Comparison of ENCODE assay signal across 9 cellular contexts in the genomic region with DNA sequence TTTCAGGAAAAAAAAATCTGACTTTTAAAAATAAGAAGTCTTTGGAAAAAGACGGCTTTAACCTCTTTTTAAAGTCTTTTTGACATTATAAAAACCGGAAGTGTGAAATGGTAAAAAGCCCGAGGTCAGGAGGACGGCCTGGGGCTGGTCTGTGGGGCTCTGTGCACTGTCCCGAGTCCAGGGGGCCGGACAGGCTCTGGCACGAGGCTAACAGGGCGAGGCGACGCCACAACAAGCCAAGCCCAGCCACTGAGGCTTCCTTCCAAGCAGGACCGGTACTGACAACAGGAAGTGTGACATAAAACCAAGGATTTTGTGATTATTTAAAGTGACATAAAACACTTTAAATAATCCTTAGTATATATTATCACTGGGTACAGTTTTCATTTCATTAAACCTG. TPM values are rescaled to one million over a fixed set of nuclear protein-coding genes. Genes with fewer than 3 reads are reported as not detected.
DNase-seq lines count a peak whose midpoint lies in the region; ATAC-seq and TF ChIP-seq lines count a peak whose summit lies in the region.
"Had no signal": no experiment of that assay in that cellular context is flagged by ENCODE, and none has a peak within 500 bp of the region (broad histone marks: within the 10 kb centered on the region; RNA-seq: fewer than 3 reads in every experiment).

No MANE protein-coding gene starts in this region.

- H3K4me3 ChIP-seq in body of pancreas, result no peak overlapping the region

- peak; percentile 17 to 25 for DNase-seq in Kasumi-1 (lab: John Stamatoyannopoulos, UW)
- peak in 3 of 4 donors; percentile 35 to 51 (median 38) for DNase-seq in body of pancreas
- peak; percentile 75 for DNase-seq in hepatic stellate cell (ENCODE audit: low spot score)
- no peak for DNase-seq in stimulated activated naive CD8-positive, alpha-beta T cell treated with anti-CD3 and anti-CD28 coated beads, Interleukin-15, amount 100 ng/mL, for 72 hours
- no peak for DNase-seq in HPDE6-E6E7 (ENCODE audit: extremely low spot score)
- no peak for DNase-seq in NCI-H82 (lab: John Stamatoyannopoulos, UW)
- DNase-seq: head of caudate nucleus, NCI-H187 treated with DMSO at 0.1 percent for 48 hours had no signal

- no peak overlapping the region for H3K4me3 Mint-ChIP-seq in stimulated activated naive CD8-positive, alpha-beta T cell treated with anti-CD3 and anti-CD28 coated beads, Interleukin-15, amount 100 ng/mL, for 72 hours

- H3K36me3 ChIP-seq in body of pancreas (replicated peaks in 1 of 2; ENCODE audit: insufficient read depth in 1 of 2, low read depth in 2 of 2), result peaks cover 9 to 27% of the 10 kb centered on the region in 2 donors

- ATAC-seq in body of pancreas (no peak), GM18858 (IDR thresholded peaks at IDR 0.05; ENCODE audit: unreplicated experiment) (no peak)
- no peak for ATAC-seq in stimulated activated naive CD8-positive, alpha-beta T cell treated with anti-CD3 and anti-CD28 coated beads, Interleukin-15, amount 100 ng/mL, for 72 hours

- WGBS in body of pancreas, 2 donors, result 34 to 60% methylated on average over 11 of the region's 11 CpGs

- no peak for TF ChIP-seq CTCF in body of pancreas (IDR thresholded peaks at IDR 0.05)

- peaks cover 59% of the 10 kb centered on the region for H3K4me1 Mint-ChIP-seq in stimulated activated naive CD8-positive, alpha-beta T cell treated with anti-CD3 and anti-CD28 coated beads, Interleukin-15, amount 100 ng/mL, for 72 hours

- TF ChIP-seq POLR2A in body of pancreas (IDR thresholded peaks at IDR 0.05), result no peak

- intact Hi-C loops in body of pancreas (cut with DNase I), result no loop called here

- peak overlapping the region; percentile 70 to 93 for H3K27ac Mint-ChIP-seq in stimulated activated naive CD8-positive, alpha-beta T cell treated with anti-CD3 and anti-CD28 coated beads, Interleukin-15, amount 100 ng/mL, for 72 hours

- no peaks in the 10 kb centered on the region for H3K27me3 ChIP-seq in body of pancreas

- H3K27me3 Mint-ChIP-seq in stimulated activated naive CD8-positive, alpha-beta T cell treated with anti-CD3 and anti-CD28 coated beads, Interleukin-15, amount 100 ng/mL, for 72 hours, result no peaks in the 10 kb centered on the region

- peaks cover 20% of the 10 kb centered on the region for H3K4me1 ChIP-seq in body of pancreas

- H3K27ac ChIP-seq in body of pancreas, result peak overlapping the region in 2 of 4 donors; percentile 14 to 38

- H3K9me3 Mint-ChIP-seq in stimulated activated naive CD8-positive, alpha-beta T cell treated with anti-CD3 and anti-CD28 coated beads, Interleukin-15, amount 100 ng/mL, for 72 hours, result no peaks in the 10 kb centered on the region

- no peaks in the 10 kb centered on the region for H3K9me3 ChIP-seq in body of pancreas

RNA-seq across cellular contexts. Expression of gene BRD1, which starts 39.2 kb away (rescaled TPM):
- total RNA-seq in body of pancreas, result 10 to 100 TPM; 21.8 to 36.9 TPM

Comparison
In these comparisons a context has a peak if more than half of its experiments do, and no peak if none do; other contexts are left out.
1. DNase-seq: peak in Kasumi-1 (2 of 2), body of pancreas (3 of 4) and hepatic stellate cell (single experiment); none in stimulated activated naive CD8-positive, alpha-beta T cell treated with anti-CD3 and anti-CD28 coated beads, Interleukin-15, amount 100 ng/mL, for 72 hours (0 of 2), HPDE6-E6E7 (single experiment) and NCI-H82 (single experiment).